Comparison of ENCODE assay signal across 14 cellular contexts in the genomic region with DNA sequence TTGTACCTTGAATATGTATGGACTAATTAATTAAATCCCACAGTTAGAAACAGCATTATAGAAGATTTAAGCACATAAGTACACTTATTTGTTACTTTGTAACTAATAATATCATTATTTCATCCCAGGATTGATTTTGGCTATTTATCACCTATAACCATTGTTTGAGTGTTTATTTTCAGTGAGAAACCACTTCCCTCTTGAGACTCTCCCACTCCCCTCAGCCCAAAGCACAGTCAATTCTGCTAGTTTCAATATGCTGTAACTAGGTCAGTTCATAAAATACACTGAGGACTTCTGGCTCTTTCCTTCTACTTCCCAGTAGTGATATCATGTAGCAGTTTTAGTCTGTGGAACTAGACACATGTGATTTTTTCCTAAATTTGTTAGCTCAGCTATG. TPM values are rescaled to one million over a fixed set of nuclear protein-coding genes. Genes with fewer than 3 reads are reported as not detected.
DNase-seq lines count a peak whose midpoint lies in the region; ATAC-seq and TF ChIP-seq lines count a peak whose summit lies in the region.
"Had no signal": no experiment of that assay in that cellular context is flagged by ENCODE, and none has a peak within 500 bp of the region (broad histone marks: within the 10 kb centered on the region; RNA-seq: fewer than 3 reads in every experiment).

No MANE protein-coding gene starts in this region.

- H3K27ac ChIP-seq in CD8-positive, alpha-beta memory T cell (ENCODE audit: low read depth, low read length), result no peak overlapping the region
- no peak overlapping the region for H3K27ac ChIP-seq in H9 (ENCODE audit: insufficient read length, low read depth, low read length)
- H3K27ac ChIP-seq: left ventricle myocardium inferior, SJSA1, thoracic aorta had no signal

- POLR2A ChIA-PET in CD8-positive, alpha-beta memory T cell (lab: Charles Lee), result interaction anchor here (0.7 to 1.0 kb wide), 2 partner anchors 16 to 32 kb away, joined by 3 read pairs; a partner anchor contains a TSS
- POLR2A ChIA-PET in activated B cell treated with CpG ODN at 0.5 μM for 24 hours (lab: Charles Lee), result interaction anchor here (0.6 to 1.5 kb wide), 5 partner anchors 9 to 499 kb away, joined by 3 to 6 read pairs (median 4); a partner anchor contains a TSS

- no peak overlapping the region for H3K4me2 ChIP-seq in H9 (ENCODE audit: insufficient read depth, insufficient read length, low read length)

- H3K4me1 ChIP-seq in CD8-positive, alpha-beta memory T cell (ENCODE audit: insufficient read depth, low read length), result peaks cover 10% of the 10 kb centered on the region
- H3K4me1 ChIP-seq in H9 (ENCODE audit: insufficient read depth, low read length) (no peaks in the 10 kb centered on the region), mucosa of descending colon (ENCODE audit: low read depth) (no peaks in the 10 kb centered on the region)
- H3K4me1 ChIP-seq: left ventricle myocardium inferior, SJSA1 had no signal

- no peaks in the 10 kb centered on the region for H4K20me1 ChIP-seq in H9 (ENCODE audit: control insufficient read depth, insufficient read depth, insufficient read length)

- H2BK5ac ChIP-seq in H9 (ENCODE audit: insufficient read length, low read length), result no peak overlapping the region

- DNase-seq in CD8-positive, alpha-beta memory T cell, result no peak
- DNase-seq in activated B cell treated with CpG ODN at 0.5 μM for 24 hours (no peak), H9 (no peak), AG08396 (ENCODE audit: low spot score) (no peak), ecto neural progenitor cell (ENCODE audit: low spot score) (no peak), mucosa of descending colon (no peak)
- DNase-seq: DND-41; left ventricle myocardium inferior; stimulated activated CD4-positive, alpha-beta T cell treated with anti-CD3 and anti-CD28 coated beads, Interleukin-15, amount 100 ng/mL, for 24 hours had no signal

- H3K27me3 Mint-ChIP-seq in CD8-positive, alpha-beta memory T cell, result peaks cover 0 to 1% of the 10 kb centered on the region in 2 donors
- H3K27me3 Mint-ChIP-seq in activated B cell treated with CpG ODN at 0.5 μM for 24 hours (no peaks in the 10 kb centered on the region), H9 (ENCODE audit: low read depth) (no peaks in the 10 kb centered on the region)
- H3K27me3 Mint-ChIP-seq: naive B cell had no signal

- TF ChIP-seq CTCF in activated B cell treated with CpG ODN at 0.5 μM for 24 hours (IDR thresholded peaks at IDR 0.05) (no peak), H9 (conservative IDR thresholded peaks at IDR 0.05) (no peak), mucosa of descending colon (IDR thresholded peaks at IDR 0.05) (no peak)

- H3K23me2 ChIP-seq in H9 (ENCODE audit: insufficient read length, low read depth, low read length, poor library complexity, severe bottlenecking), result no peaks in the 10 kb centered on the region

- no peak overlapping the region for H3K9ac ChIP-seq in H9 (ENCODE audit: extremely low read depth, insufficient read length, low read length)

- H3T11ph ChIP-seq in H9 (ENCODE audit: low read length), result no peak overlapping the region

- no peak overlapping the region for H3K56ac ChIP-seq in H9 (ENCODE audit: insufficient read length, low read depth, low read length)

- H2BK20ac ChIP-seq in H9 (ENCODE audit: low read depth, low read length, poor library complexity, severe bottlenecking), result no peak overlapping the region

- H3K79me2 ChIP-seq in H9 (ENCODE audit: insufficient read depth, low read length), result 0 out of 2 replicates have a peak, but pooled peaks cover 2% of the 10 kb centered on the region

- no peaks in the 10 kb centered on the region for H3K27me3 ChIP-seq in CD8-positive, alpha-beta memory T cell (ENCODE audit: insufficient read depth, low read length, poor library complexity, severe bottlenecking)
- H3K27me3 ChIP-seq in H9 (ENCODE audit: insufficient read depth, low read length), result no peaks in the 10 kb centered on the region
- H3K27me3 ChIP-seq: SJSA1 had no signal

- H2BK12ac ChIP-seq in H9 (ENCODE audit: insufficient read length, low read depth, low read length), result no peak overlapping the region

- no peak overlapping the region for H3K14ac ChIP-seq in H9 (ENCODE audit: insufficient read depth, low read length)

- no peak overlapping the region for H4K8ac ChIP-seq in H9 (replicated peaks; ENCODE audit: insufficient read length, low read depth, low read length)

- H3K4ac ChIP-seq in H9 (ENCODE audit: low read depth, low read length), result no peak overlapping the region

- intact Hi-C loops in activated B cell treated with CpG ODN at 0.5 μM for 24 hours (cut with micrococcal nuclease) (loop anchor here (1.0 to 5.0 kb wide), 6 partner anchors 8 to 281 kb away; a partner anchor contains a TSS), mucosa of descending colon (cut with DNase I, micrococcal nuclease) (no loop called here)

- no peaks in the 10 kb centered on the region for H3K79me1 ChIP-seq in H9 (ENCODE audit: insufficient read depth, low read depth, low read length, poor library complexity, severe bottlenecking)

- H4K91ac ChIP-seq in H9 (ENCODE audit: insufficient read length, low read depth, low read length), result no peak overlapping the region

- CTCF ChIA-PET in CD8-positive, alpha-beta memory T cell (lab: Charles Lee), result interaction anchor here (1.0 to 2.6 kb wide), 4 partner anchors 9 to 243 kb away, joined by 3 to 5 read pairs (median 4); no protein-coding TSS in a partner anchor
- CTCF ChIA-PET in activated B cell treated with CpG ODN at 0.5 μM for 24 hours (lab: Charles Lee), result no interaction called here

- no peak overlapping the region for H4K5ac ChIP-seq in H9 (ENCODE audit: insufficient read length, low read depth, low read length)

- H3K9me3 ChIP-seq in CD8-positive, alpha-beta memory T cell (ENCODE audit: low read length), result no peaks in the 10 kb centered on the region
- H3K9me3 ChIP-seq in H9 (ENCODE audit: control insufficient read depth, low read depth, low read length) (no peaks in the 10 kb centered on the region), mucosa of descending colon (no peaks in the 10 kb centered on the region)
- H3K9me3 ChIP-seq: left ventricle myocardium inferior, SJSA1, thoracic aorta had no signal

- H2BK120ac ChIP-seq in H9 (ENCODE audit: low read depth, low read length, poor library complexity, severe bottlenecking), result no peak overlapping the region

- H3K9me3 Mint-ChIP-seq in CD8-positive, alpha-beta memory T cell, result no peaks in the 10 kb centered on the region
- H3K9me3 Mint-ChIP-seq in activated B cell treated with CpG ODN at 0.5 μM for 24 hours (no peaks in the 10 kb centered on the region), H9 (peaks cover 20 to 35% of the 10 kb centered on the region in 2 experiments)
- H3K9me3 Mint-ChIP-seq: naive B cell had no signal

- H3K36me3 Mint-ChIP-seq in CD8-positive, alpha-beta memory T cell, result peaks cover 0 to 77% (median 23%) of the 10 kb centered on the region in 3 donors
- H3K36me3 Mint-ChIP-seq in activated B cell treated with CpG ODN at 0.5 μM for 24 hours (ENCODE audit: low read depth) (peaks cover 58% of the 10 kb centered on the region), H9 (ENCODE audit: insufficient read depth in 1 of 3, low read depth in 3 of 3) (peaks cover 9 to 67% (median 35%) of the 10 kb centered on the region in 3 experiments; a peak in 6 of 7 replicates)

- peaks cover 29 to 57% (median 38%) of the 10 kb centered on the region in 3 donors for H3K4me1 Mint-ChIP-seq in CD8-positive, alpha-beta memory T cell
- H3K4me1 Mint-ChIP-seq in activated B cell treated with CpG ODN at 0.5 μM for 24 hours, result peaks cover 47% of the 10 kb centered on the region
- no peaks in the 10 kb centered on the region for H3K4me1 Mint-ChIP-seq in H9

- H3K27ac Mint-ChIP-seq in CD8-positive, alpha-beta memory T cell, result peak overlapping the region in 7 of 8 donors; percentile 6 to 90 (median 74)
- peak overlapping the region; percentile 64 for H3K27ac Mint-ChIP-seq in activated B cell treated with CpG ODN at 0.5 μM for 24 hours
- no peak overlapping the region for H3K27ac Mint-ChIP-seq in H9

- H2AFZ ChIP-seq in H9 (ENCODE audit: low read length), result no peak overlapping the region

- H3K4me3 ChIP-seq in CD8-positive, alpha-beta memory T cell (ENCODE audit: low read length), result no peak overlapping the region
- no peak overlapping the region for H3K4me3 ChIP-seq in mucosa of descending colon
- H3K4me3 ChIP-seq: left ventricle myocardium inferior, SJSA1, thoracic aorta had no signal

- H3K23ac ChIP-seq in H9 (ENCODE audit: insufficient read length, low read depth, low read length), result no peak overlapping the region

- H2AK5ac ChIP-seq in H9 (ENCODE audit: insufficient read length, low read length), result no peak overlapping the region

- no peak overlapping the region for H3K4me3 Mint-ChIP-seq in CD8-positive, alpha-beta memory T cell
- H3K4me3 Mint-ChIP-seq in activated B cell treated with CpG ODN at 0.5 μM for 24 hours, result no peak overlapping the region
- H3K4me3 Mint-ChIP-seq in H9, result no peak overlapping the region

- no peak overlapping the region for H3K18ac ChIP-seq in H9 (ENCODE audit: insufficient read length, low read depth, low read length)

- peaks cover 5% of the 10 kb centered on the region for H3K36me3 ChIP-seq in CD8-positive, alpha-beta memory T cell (ENCODE audit: insufficient read depth, low read length)
- H3K36me3 ChIP-seq in mucosa of descending colon (ENCODE audit: low read depth), result no peaks in the 10 kb centered on the region
- H3K36me3 ChIP-seq: thoracic aorta had no signal

- no peak overlapping the region for H2BK15ac ChIP-seq in H9 (ENCODE audit: low read depth, low read length)

- peak; percentile 38 for ATAC-seq in GM18909 (IDR thresholded peaks at IDR 0.05; ENCODE audit: poor library complexity, unreplicated experiment)
- ATAC-seq in HG03066 (IDR thresholded peaks at IDR 0.05; ENCODE audit: low read depth, unreplicated experiment), result peak; percentile 54
- ATAC-seq in activated B cell treated with CpG ODN at 0.5 μM for 24 hours (ENCODE audit: low read depth), result no peak
- no peak for ATAC-seq in mucosa of descending colon

RNA-seq across cellular contexts. Expression of a gene that starts 16.3 kb away (rescaled TPM):
- total RNA-seq in CD8-positive, alpha-beta memory T cell, result 10 to 100 TPM; 29.1 to 30.4 TPM
- 46.3 TPM for polyA plus RNA-seq in CD8-positive, alpha-beta memory T cell
- total RNA-seq in activated B cell treated with CpG ODN at 0.5 μM for 24 hours (57.3 and 61.4 TPM in 2 replicates), H9 (2021) (36.0 and 36.6 TPM in 2 replicates), mucosa of descending colon (10 to 100 TPM; 26.0 to 49.4 (median 32.6) TPM)

RNA-seq across cellular contexts. Expression of a gene that starts 16.4 kb away (rescaled TPM):
- 10 to 100 TPM; 18.7 to 19.0 TPM for total RNA-seq in CD8-positive, alpha-beta memory T cell
- polyA plus RNA-seq in CD8-positive, alpha-beta memory T cell, result 50.6 TPM
- total RNA-seq in activated B cell treated with CpG ODN at 0.5 μM for 24 hours (24.7 and 26.7 TPM in 2 replicates), H9 (2021) (13.3 and 14.6 TPM in 2 replicates), mucosa of descending colon (10 to 100 TPM; 13.1 to 20.4 (median 18.5) TPM)

Comparison
In these comparisons a context has a peak if more than half of its experiments do, and no peak if none do; other contexts are left out.
1. H3K27ac Mint-ChIP-seq: peak in CD8-positive, alpha-beta memory T cell (7 of 8) and activated B cell treated with CpG ODN at 0.5 μM for 24 hours (single experiment); none in H9 (0 of 3).
2. ATAC-seq: peak in GM18909 (single experiment) and HG03066 (single experiment); none in activated B cell treated with CpG ODN at 0.5 μM for 24 hours (single experiment) and mucosa of descending colon (single experiment).